In the genomic region with DNA sequence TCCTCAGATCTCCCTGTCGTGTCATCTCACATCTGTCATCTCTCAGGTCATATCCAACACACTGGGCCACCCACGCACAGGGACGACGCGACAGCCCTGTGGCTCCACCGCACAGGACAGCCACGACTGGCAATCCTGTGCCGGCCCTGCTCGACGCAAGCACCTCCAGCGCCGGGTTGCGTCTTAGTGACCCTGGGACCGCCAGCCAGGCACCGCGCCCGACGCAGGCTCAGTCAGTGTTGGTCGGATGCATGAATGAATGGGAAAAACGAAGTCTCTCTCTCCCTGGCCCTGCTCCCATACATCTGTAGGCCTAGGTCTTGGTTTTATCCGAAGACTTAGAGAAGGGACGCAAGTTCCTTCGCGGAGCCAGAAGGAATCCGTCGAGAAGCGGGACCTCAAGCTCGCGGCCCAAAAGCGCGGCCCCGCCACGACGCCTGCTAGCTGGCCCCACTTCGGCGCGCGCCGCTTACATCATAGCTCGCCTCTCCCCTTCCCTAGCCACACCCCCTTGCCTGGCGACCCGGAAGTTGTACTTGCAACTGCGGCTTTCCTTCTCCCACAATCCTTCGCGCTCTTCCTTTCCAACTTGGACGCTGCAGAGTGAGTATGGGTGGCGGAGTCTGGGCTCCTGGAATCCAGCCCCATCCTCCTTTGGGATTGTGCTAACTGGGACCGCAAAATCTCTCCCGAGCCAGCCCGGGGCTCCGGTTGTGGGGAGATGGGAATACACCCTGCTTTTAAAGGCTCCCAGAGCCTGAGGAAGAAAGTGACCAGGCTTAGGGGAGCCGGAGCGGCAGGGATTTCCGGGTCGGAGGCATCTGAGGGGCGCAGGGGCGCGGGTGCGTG, we compare ENCODE assay signal across 8 cellular contexts. TPM values are rescaled to one million over a fixed set of nuclear protein-coding genes. Genes with fewer than 3 reads are reported as not detected.
DNase-seq lines count a peak whose midpoint lies in the region; ATAC-seq, FAIRE-seq and TF ChIP-seq lines count a peak whose summit lies in the region.

A gene (plus strand): TSS at position 577 of the 849 bp plus-strand sequence. CDS start 413 bp downstream, outside the sequence.

- peaks cover 23% of the 10 kb centered on the region for H3K4me1 ChIP-seq in keratinocyte (ENCODE audit: control insufficient read depth, extremely low read depth, insufficient read depth, low read length)

- peak; percentile 99 for DNase-seq in AG20443 (ENCODE audit: low spot score)
- DNase-seq in NCI-H510A (lab: John Stamatoyannopoulos, UW) = peak; percentile 91
- peak; percentile 93 for DNase-seq in activated CD4-positive, alpha-beta T cell treated with anti-CD3 and anti-CD28 coated beads for 1 hour
- DNase-seq in cerebellum (ENCODE audit: low spot score) = peak; percentile 98
- peak; percentile 90 for DNase-seq in keratinocyte (ENCODE audit: low read depth, low spot score)
- peak; percentile 85 to 90 for DNase-seq in stimulated activated CD4-positive, alpha-beta T cell treated with anti-CD3 and anti-CD28 coated beads, Interleukin-15, amount 100 ng/mL, for 1 hour (ENCODE audit: low read depth in 1 of 2, low spot score in 1 of 2)

- H3K9ac ChIP-seq in keratinocyte (ENCODE audit: control insufficient read depth, extremely low read depth, insufficient read depth, low read length) = peak within 1 kb of the TSS; percentile 98

- peak within 1 kb of the TSS; percentile 90 for H3K27ac ChIP-seq in keratinocyte (ENCODE audit: control insufficient read depth, insufficient read depth, low read length)

- dilution Hi-C loops in keratinocyte (cut with MboI; ENCODE audit: extremely low pct_ligation_motif_present, low sequenced_read_pairs) = no loop called here

- H3K4me3 ChIP-seq in keratinocyte (ENCODE audit: control insufficient read depth in 2 of 3, extremely low read depth in 1 of 3, insufficient read depth in 2 of 3, low read depth in 1 of 3, low read length in 3 of 3) = peak within 1 kb of the TSS; percentile 78 to 92 (median 91)

- no peaks in the 10 kb centered on the region for H3K27me3 ChIP-seq in keratinocyte (ENCODE audit: control insufficient read depth, extremely low read depth, insufficient read depth, low read length)

- TF ChIP-seq CTCF in keratinocyte (optimal IDR thresholded peaks at IDR 0.05 in 1 of 3, IDR thresholded peaks at IDR 0.05 in 1 of 3, conservative IDR thresholded peaks at IDR 0.05 in 1 of 3; ENCODE audit: extremely low read depth in 1 of 3, insufficient read depth in 2 of 3, low read length in 3 of 3) = no peak

- FAIRE-seq in keratinocyte (lab: Jason Lieb, UNC) = peak; percentile 43

- peak; percentile 99 for TF ChIP-seq POLR2A in GM19099 (IDR thresholded peaks at IDR 0.05; ENCODE audit: extremely low read depth, insufficient read length, low read depth)

- H3K9me1 ChIP-seq in keratinocyte (ENCODE audit: control insufficient read depth, extremely low read depth, insufficient read depth, low read length) = peaks cover 2% of the 10 kb centered on the region

- H3K4me2 ChIP-seq in keratinocyte (ENCODE audit: control insufficient read depth, extremely low read depth, insufficient read depth, low read depth, low read length) = peak within 1 kb of the TSS; percentile 88

- no peaks in the 10 kb centered on the region for H3K9me3 ChIP-seq in keratinocyte (ENCODE audit: control insufficient read depth, low read depth, low read length)

- peak within 1 kb of the TSS; percentile 98 for H2AFZ ChIP-seq in keratinocyte (ENCODE audit: control insufficient read depth, low read length)

- peak; percentile 98 for ATAC-seq in HG03432 (IDR thresholded peaks at IDR 0.05; ENCODE audit: unreplicated experiment)

- H3K79me2 ChIP-seq in keratinocyte (ENCODE audit: control insufficient read depth, insufficient read depth, low read length) = peaks cover 46% of the 10 kb centered on the region

- peaks cover 21 to 34% of the 10 kb centered on the region in 2 experiments for H3K36me3 ChIP-seq in keratinocyte (ENCODE audit: control insufficient read depth in 2 of 2, extremely low read depth in 1 of 2, insufficient read depth in 2 of 2, low read length in 2 of 2)

- peaks cover 13% of the 10 kb centered on the region for H4K20me1 ChIP-seq in keratinocyte (ENCODE audit: control insufficient read depth, extremely low read depth, insufficient read depth, low read length)

RNA-seq across cellular contexts. Expression of the gene that starts here (rescaled TPM):
- 510 TPM for total RNA-seq in cerebellum
- 2,355 to 2,795 TPM (median 2,633 TPM) in 3 replicates for polyA plus RNA-seq in keratinocyte
- 1,542 TPM for polyA plus RNA-seq in keratinocyte (2011; ENCODE audit: low read depth)
- 2,852 and 3,550 TPM in 2 replicates for polyA plus RNA-seq in keratinocyte (2011; cell fraction: cytosol; rRNA removed)
- 665 and 766 TPM in 2 replicates for polyA plus RNA-seq in keratinocyte (2011; cell fraction: nucleus; rRNA removed)
- polyA plus RNA-seq in keratinocyte (2012; ENCODE audit: low replicate concordance) = 3,095 and 5,587 TPM in 2 replicates
- 318 to 496 TPM (median 358 TPM) in 3 replicates for polyA minus RNA-seq in keratinocyte
- 391 TPM for polyA minus RNA-seq in keratinocyte (2011; cell fraction: cytosol; rRNA and poly(A)+ RNA removed)
- 50.4 and 116 TPM in 2 replicates for polyA minus RNA-seq in keratinocyte (2011; cell fraction: nucleus; rRNA and poly(A)+ RNA removed)

Comparison
In these comparisons a context has a peak if more than half of its experiments do, and no peak if none do; other contexts are left out.
1. Peak in every context shown above with its lines: DNase-seq, ATAC-seq, H3K4me3 ChIP-seq and H3K27ac ChIP-seq.